9 cellular contexts compared by ENCODE assay signal in genomic region chr16:88535181-88535856, GRCh38. TPM values are rescaled to one million over a fixed set of nuclear protein-coding genes. Genes with fewer than 3 reads are reported as not detected.
A peak's percentile ranks its signal among the peaks of the same experiment; 100 is the strongest.
DNase-seq lines count a peak whose midpoint lies in the region; ATAC-seq, FAIRE-seq and TF ChIP-seq lines count a peak whose summit lies in the region.
"Had no signal": no experiment of that assay in that cellular context is flagged by ENCODE, and none has a peak within 500 bp of the region (broad histone marks: within the 10 kb centered on the region; RNA-seq: fewer than 3 reads in every experiment).

No MANE protein-coding gene starts in this region.

- no peaks in the 10 kb centered on the region for H3K27me3 ChIP-seq in ascending aorta
- peaks cover 29% of the 10 kb centered on the region for H3K27me3 ChIP-seq in keratinocyte (ENCODE audit: control insufficient read depth, extremely low read depth, insufficient read depth, low read length)
- no peaks in the 10 kb centered on the region for H3K27me3 ChIP-seq in testis

- no peak overlapping the region for H2AFZ ChIP-seq in keratinocyte (ENCODE audit: control insufficient read depth, low read length)

- TF ChIP-seq CTCF in ascending aorta (IDR thresholded peaks at IDR 0.05) = no peak
- TF ChIP-seq CTCF in keratinocyte (optimal IDR thresholded peaks at IDR 0.05 in 1 of 3, IDR thresholded peaks at IDR 0.05 in 1 of 3, conservative IDR thresholded peaks at IDR 0.05 in 1 of 3; ENCODE audit: extremely low read depth in 1 of 3, insufficient read depth in 2 of 3, low read length in 3 of 3) = no peak
- no peak for TF ChIP-seq CTCF in testis (IDR thresholded peaks at IDR 0.05)
- no peak for TF ChIP-seq CTCF in mucosa of descending colon (IDR thresholded peaks at IDR 0.05)

- no peaks in the 10 kb centered on the region for H3K9me3 Mint-ChIP-seq in activated CD4-positive, alpha-beta T cell treated with anti-CD3 and anti-CD28 coated beads for 36 hours (ENCODE audit: low read depth)

- ATAC-seq in activated CD4-positive, alpha-beta T cell treated with anti-CD3 and anti-CD28 coated beads for 36 hours = peak; percentile 10
- no peak for ATAC-seq in mucosa of descending colon

- dilution Hi-C loops in keratinocyte (cut with MboI; ENCODE audit: extremely low pct_ligation_motif_present, low sequenced_read_pairs) = no loop called here

- H3K4me3 ChIP-seq in ascending aorta (peak overlapping the region; percentile 80 to 94), keratinocyte (ENCODE audit: control insufficient read depth in 2 of 3, extremely low read depth in 1 of 3, insufficient read depth in 2 of 3, low read depth in 1 of 3, low read length in 3 of 3) (peak overlapping the region; percentile 43 to 59 (median 58)), testis (peak overlapping the region; percentile 35 to 63), mucosa of descending colon (no peak overlapping the region)

- H3K27me3 Mint-ChIP-seq in activated CD4-positive, alpha-beta T cell treated with anti-CD3 and anti-CD28 coated beads for 36 hours = peaks cover 6% of the 10 kb centered on the region

- H3K36me3 ChIP-seq in ascending aorta = no peaks in the 10 kb centered on the region
- no peaks in the 10 kb centered on the region for H3K36me3 ChIP-seq in keratinocyte (ENCODE audit: control insufficient read depth in 2 of 2, extremely low read depth in 1 of 2, insufficient read depth in 2 of 2, low read length in 2 of 2)
- no peaks in the 10 kb centered on the region for H3K36me3 ChIP-seq in testis (ENCODE audit: low read depth, missing control alignments)
- H3K36me3 ChIP-seq in mucosa of descending colon (ENCODE audit: low read depth) = no peaks in the 10 kb centered on the region

- CTCF ChIA-PET in activated CD4-positive, alpha-beta T cell treated with anti-CD3 and anti-CD28 coated beads for 36 hours (lab: Charles Lee) = interaction anchor here (1.6 kb wide), 1 partner anchor 28 kb away, joined by 5 read pairs; no protein-coding TSS in a partner anchor

- no peak overlapping the region for H3K27ac Mint-ChIP-seq in activated CD4-positive, alpha-beta T cell treated with anti-CD3 and anti-CD28 coated beads for 36 hours

- POLR2A ChIA-PET in activated CD4-positive, alpha-beta T cell treated with anti-CD3 and anti-CD28 coated beads for 36 hours (lab: Charles Lee) = interaction anchor here (0.9 kb wide), 1 partner anchor 83 kb away, joined by 3 read pairs; the partner anchor contains the start of gene ZFPM1

- H3K9me1 ChIP-seq in keratinocyte (ENCODE audit: control insufficient read depth, extremely low read depth, insufficient read depth, low read length) = no peaks in the 10 kb centered on the region

- peak; percentile 30 for DNase-seq in activated CD4-positive, alpha-beta T cell treated with anti-CD3 and anti-CD28 coated beads for 36 hours
- no peak for DNase-seq in activated CD4-positive, alpha-beta T cell treated with anti-CD3 and anti-CD28 coated beads for 4 hours
- no peak for DNase-seq in ascending aorta (ENCODE audit: low spot score in 2 of 2)
- no peak for DNase-seq in keratinocyte (ENCODE audit: low read depth, low spot score)
- no peak for DNase-seq in testis
- no peak for DNase-seq in NCI-H1048 (lab: John Stamatoyannopoulos, UW)
- no peak for DNase-seq in G401 (ENCODE audit: low spot score)
- DNase-seq in mucosa of descending colon = no peak
- DNase-seq: NCI-H2227 treated with DMSO at 0.1 percent for 48 hours had no signal

- peaks cover 0 to 12% of the 10 kb centered on the region in 2 donors for H3K4me1 ChIP-seq in ascending aorta
- H3K4me1 ChIP-seq in keratinocyte (ENCODE audit: control insufficient read depth, extremely low read depth, insufficient read depth, low read length) = peaks cover 13% of the 10 kb centered on the region
- H3K4me1 ChIP-seq in testis = peaks cover 28% of the 10 kb centered on the region
- peaks cover 7% of the 10 kb centered on the region for H3K4me1 ChIP-seq in mucosa of descending colon (ENCODE audit: low read depth)

- no peaks in the 10 kb centered on the region for H4K20me1 ChIP-seq in keratinocyte (ENCODE audit: control insufficient read depth, extremely low read depth, insufficient read depth, low read length)

- no peaks in the 10 kb centered on the region for H3K9me3 ChIP-seq in ascending aorta
- no peaks in the 10 kb centered on the region for H3K9me3 ChIP-seq in keratinocyte (ENCODE audit: control insufficient read depth, low read depth, low read length)
- no peaks in the 10 kb centered on the region for H3K9me3 ChIP-seq in testis
- no peaks in the 10 kb centered on the region for H3K9me3 ChIP-seq in mucosa of descending colon

- H3K27ac ChIP-seq in ascending aorta = no peak overlapping the region
- no peak overlapping the region for H3K27ac ChIP-seq in keratinocyte (ENCODE audit: control insufficient read depth, insufficient read depth, low read length)
- no peak overlapping the region for H3K27ac ChIP-seq in testis

- in situ Hi-C loops in G401 (cut with HindIII; ENCODE audit: low sequenced_read_pairs) = no loop called here

- H3K4me1 Mint-ChIP-seq in activated CD4-positive, alpha-beta T cell treated with anti-CD3 and anti-CD28 coated beads for 36 hours = peaks cover 7% of the 10 kb centered on the region

- FAIRE-seq in keratinocyte (lab: Jason Lieb, UNC) = no peak

- H3K79me2 ChIP-seq in keratinocyte (ENCODE audit: control insufficient read depth, insufficient read depth, low read length) = peaks cover 3% of the 10 kb centered on the region

- peak overlapping the region; percentile 74 for H3K4me3 Mint-ChIP-seq in activated CD4-positive, alpha-beta T cell treated with anti-CD3 and anti-CD28 coated beads for 36 hours

- peak overlapping the region; percentile 80 for H3K4me2 ChIP-seq in keratinocyte (ENCODE audit: control insufficient read depth, extremely low read depth, insufficient read depth, low read depth, low read length)

- no peak for TF ChIP-seq POLR2A in testis (IDR thresholded peaks at IDR 0.05)

- intact Hi-C loops in activated CD4-positive, alpha-beta T cell treated with anti-CD3 and anti-CD28 coated beads for 36 hours (cut with DNase I, micrococcal nuclease) = no loop called here
- intact Hi-C loops in ascending aorta (cut with DNase I) (loop anchor here (2.0 kb wide), 2 partner anchors 35 to 83 kb away; partner anchors contain the start of genes ZC3H18 and ZFPM1), testis (cut with DNase I; ENCODE audit: low total_unique reads) (no loop called here), mucosa of descending colon (cut with DNase I, micrococcal nuclease) (no loop called here)

- WGBS in testis, 2 donors = 56 to 70% methylated on average over 10 to 22 of the region's 22 CpGs

- H3K9ac ChIP-seq in keratinocyte (ENCODE audit: control insufficient read depth, extremely low read depth, insufficient read depth, low read length) = peak overlapping the region; percentile 33

- peaks cover 5% of the 10 kb centered on the region for H3K36me3 Mint-ChIP-seq in activated CD4-positive, alpha-beta T cell treated with anti-CD3 and anti-CD28 coated beads for 36 hours (ENCODE audit: low read depth)

RNA-seq across cellular contexts. Expression of gene ZC3H18, which starts 34.9 kb away (rescaled TPM):
- total RNA-seq in activated CD4-positive, alpha-beta T cell treated with anti-CD3 and anti-CD28 coated beads for 36 hours = 10 to 100 TPM; 70.0 to 76.4 TPM
- 36.3 TPM for total RNA-seq in ascending aorta
- polyA plus RNA-seq in keratinocyte = 6.0 to 18.4 TPM (median 7.5 TPM) in 3 replicates
- 41.9 TPM for polyA plus RNA-seq in keratinocyte (2011; ENCODE audit: low read depth)
- 7.9 and 14.1 TPM in 2 replicates for polyA plus RNA-seq in keratinocyte (2011; cell fraction: cytosol; rRNA removed)
- 35.2 and 35.5 TPM in 2 replicates for polyA plus RNA-seq in keratinocyte (2011; cell fraction: nucleus; rRNA removed)
- polyA plus RNA-seq in keratinocyte (2012; ENCODE audit: low replicate concordance) = 19.7 and 27.8 TPM in 2 replicates
- polyA minus RNA-seq in keratinocyte = 5.9 to 16.2 TPM (median 6.5 TPM) in 3 replicates
- 12.9 TPM for polyA minus RNA-seq in keratinocyte (2011; cell fraction: cytosol; rRNA and poly(A)+ RNA removed)
- polyA minus RNA-seq in keratinocyte (2011; cell fraction: nucleus; rRNA and poly(A)+ RNA removed) = 14.8 and 14.9 TPM in 2 replicates
- total RNA-seq in testis = 10 to 100 TPM; 53.8 to 63.7 TPM
- 59.6 TPM for polyA plus RNA-seq in testis (ENCODE audit: insufficient read depth, low read depth, low replicate concordance)
- total RNA-seq in G401 (2014; rRNA removed; shearing (Covaris generic)) = 25.8 and 48.9 TPM in 2 replicates
- 10 to 100 TPM; 37.4 to 54.8 (median 48.1) TPM for total RNA-seq in mucosa of descending colon
